In the genomic region with DNA sequence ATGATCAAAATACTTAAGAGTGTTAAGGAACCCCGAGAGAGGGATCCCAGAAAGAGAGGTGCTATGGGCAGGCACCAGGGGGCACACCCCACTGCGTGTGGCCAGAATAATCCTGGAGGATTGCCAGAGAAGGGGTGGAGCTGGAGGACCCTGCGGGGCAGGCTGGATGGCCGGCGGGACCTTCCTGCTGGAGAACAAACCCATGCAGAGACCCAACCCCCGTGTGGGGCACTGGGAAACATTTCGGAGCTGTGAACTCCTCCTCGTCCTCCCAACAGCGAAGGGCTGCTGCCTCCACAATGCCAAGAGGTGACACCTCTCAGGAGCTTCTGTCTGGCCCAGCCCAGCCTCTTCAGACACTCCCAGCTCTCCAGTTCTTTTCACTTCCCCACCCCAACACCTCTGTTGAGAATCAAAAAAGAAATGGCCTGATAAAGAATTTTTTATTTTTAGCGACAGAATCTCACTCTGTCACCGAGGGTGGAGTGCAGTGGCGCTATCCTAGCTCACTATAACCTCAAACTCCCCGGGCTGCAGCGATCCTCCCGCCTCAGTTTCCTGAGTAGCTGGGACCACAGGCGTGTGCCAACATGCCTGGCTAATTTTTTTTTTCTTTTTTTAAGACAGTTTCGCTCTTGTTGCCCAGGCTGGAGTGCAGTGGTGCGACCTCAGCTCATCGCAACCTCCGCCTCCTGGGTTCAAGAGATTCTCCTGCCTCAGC, we compare ENCODE assay signal across 9 cellular contexts. TPM values are rescaled to one million over a fixed set of nuclear protein-coding genes. Genes with fewer than 3 reads are reported as not detected.
DNase-seq lines count a peak whose midpoint lies in the region; ATAC-seq lines count a peak whose summit lies in the region.
"Had no signal": no experiment of that assay in that cellular context is flagged by ENCODE, and none has a peak within 500 bp of the region (broad histone marks: within the 10 kb centered on the region; RNA-seq: fewer than 3 reads in every experiment).

No MANE protein-coding gene starts in this region.

- H3K36me3 ChIP-seq in H7 (replicated peaks; ENCODE audit: control insufficient read depth, insufficient read depth, low read length), result no peaks in the 10 kb centered on the region
- no peaks in the 10 kb centered on the region for H3K36me3 ChIP-seq in SJCRH30
- no peaks in the 10 kb centered on the region for H3K36me3 ChIP-seq in esophagus (ENCODE audit: control insufficient read depth in 2 of 2, insufficient read depth in 2 of 2, low read length in 1 of 2)
- H3K36me3 ChIP-seq: neutrophil had no signal

- no peak for ATAC-seq in HG03175 (IDR thresholded peaks at IDR 0.05; ENCODE audit: unreplicated experiment)

- 34 to 43% methylated on average over 20 of the region's 20 CpGs for WGBS in esophagus, 2 donors

- H3K27me3 ChIP-seq in H7 (ENCODE audit: control insufficient read depth, insufficient read depth, low read length) (no peaks in the 10 kb centered on the region), SJCRH30 (no peaks in the 10 kb centered on the region), esophagus (ENCODE audit: control insufficient read depth in 1 of 2, insufficient read depth in 2 of 2, low read length in 2 of 2) (no peaks in the 10 kb centered on the region)

- H3K27ac ChIP-seq in SJCRH30, result no peak overlapping the region
- peak overlapping the region; percentile 10 to 89 for H3K27ac ChIP-seq in esophagus (ENCODE audit: low read depth in 2 of 2, low read length in 1 of 2)
- H3K27ac ChIP-seq: neutrophil had no signal

- H3K4me1 ChIP-seq in SJCRH30 (0 out of 2 replicates have a peak, but pooled peaks cover 4% of the 10 kb centered on the region), esophagus (ENCODE audit: control insufficient read depth in 2 of 2, insufficient read depth in 2 of 2, low read length in 1 of 2) (peaks cover 4 to 19% of the 10 kb centered on the region in 2 donors)

- DNase-seq in H7 (peak; percentile 76), SJCRH30 (peak; percentile 71 to 73), retina (peak; percentile 29), midbrain (lab: John Stamatoyannopoulos, UW) (no peak), C1 segment of cervical spinal cord (lab: John Stamatoyannopoulos, UW) (no peak), NCI-H510A (lab: John Stamatoyannopoulos, UW) (no peak)

- no peaks in the 10 kb centered on the region for H3K9me3 ChIP-seq in SJCRH30 (replicated peaks)
- H3K9me3 ChIP-seq in esophagus (ENCODE audit: control insufficient read depth in 2 of 2, insufficient read depth in 1 of 2, low read depth in 1 of 2, low read length in 1 of 2), result no peaks in the 10 kb centered on the region
- H3K9me3 ChIP-seq: neutrophil had no signal

- H3K4me3 ChIP-seq in H7 (ENCODE audit: insufficient read depth, low read depth, low read length) (0 out of 2 replicates have a peak overlapping the region, but pooled peaks have one; percentile 4), SJCRH30 (peak overlapping the region; percentile 11), esophagus (ENCODE audit: low read depth in 1 of 2, low read length in 2 of 2) (peak overlapping the region in 1 of 2 donors; percentile 10)

RNA-seq across cellular contexts. Expression of a gene that starts 25.6 kb away (rescaled TPM):
- 8.7 and 15.7 TPM in 2 replicates for total RNA-seq in H7 (2014; rRNA removed; shearing (Covaris generic))
- total RNA-seq in SJCRH30 (2014; rRNA removed; shearing (Covaris generic)), result not detected in 2 replicates
- polyA plus RNA-seq in esophagus, result 100 to 1,000 TPM; 194 to 213 TPM

RNA-seq across cellular contexts. Expression of a gene that starts 36.8 kb away (rescaled TPM):
- total RNA-seq in H7 (2014; rRNA removed; shearing (Covaris generic)), result 29.2 and 36.2 TPM in 2 replicates
- total RNA-seq in SJCRH30 (2014; rRNA removed; shearing (Covaris generic)), result 32.2 and 33.7 TPM in 2 replicates
- 10 to 100 TPM; 36.8 to 54.9 TPM for polyA plus RNA-seq in esophagus

RNA-seq across cellular contexts. Expression of a gene that starts 59.3 kb away (rescaled TPM):
- 2.3 and 2.8 TPM in 2 replicates for total RNA-seq in H7 (2014; rRNA removed; shearing (Covaris generic))
- 0.06 and 0.13 TPM in 2 replicates for total RNA-seq in SJCRH30 (2014; rRNA removed; shearing (Covaris generic))
- polyA plus RNA-seq in esophagus, result under 1 TPM; 0.53 TPM

Comparison
In these comparisons a context has a peak if more than half of its experiments do, and no peak if none do; other contexts are left out.
1. DNase-seq: peak in H7 (single experiment), SJCRH30 (2 of 2) and retina (single experiment); none in midbrain (single experiment), C1 segment of cervical spinal cord (0 of 14) and NCI-H510A (single experiment).